1 cellular context compared by ENCODE assay signal in genomic region chr17:1597861-1598342, GRCh38.
TF ChIP-seq lines count a peak whose summit lies in the region.

No MANE protein-coding gene starts in this region.

TF ChIP-seq in HepG2, 621 proteins besides CTCF, POLR2A, EP300 and RAD21 (continued from another document and continues in another):
- TF ChIP-seq ARID4A (CRISPR knock-in tag; IDR thresholded peaks at IDR 0.05; ENCODE audit: borderline replicate concordance) (peak; percentile 61; the same call in 1 of the 2 replicates), HNF1A (IDR thresholded peaks at IDR 0.05; ENCODE audit: low read depth) (no peak), HNF1A (CRISPR knock-in tag; IDR thresholded peaks at IDR 0.05; ENCODE audit: borderline replicate concordance) (peak; percentile 34; the same call in 1 of the 2 replicates), REL (CRISPR knock-in tag; conservative IDR thresholded peaks at IDR 0.05) (no peak), ELF3 (CRISPR knock-in tag; IDR thresholded peaks at IDR 0.05) (peak; percentile 97), TARDBP (CRISPR knock-in tag; IDR thresholded peaks at IDR 0.05) (peak; percentile 81), ZNF136 (CRISPR knock-in tag; IDR thresholded peaks at IDR 0.05; ENCODE audit: low read depth) (0 out of 2 replicates have a peak, but pooled peaks have one; percentile 25), ZNF343 (CRISPR knock-in tag; IDR thresholded peaks at IDR 0.05) (no peak), ZC3H4 (CRISPR knock-in tag; IDR thresholded peaks at IDR 0.05; ENCODE audit: borderline replicate concordance) (no peak), ZNF597 (CRISPR knock-in tag; IDR thresholded peaks at IDR 0.05) (no peak), PRMT3 (CRISPR knock-in tag; IDR thresholded peaks at IDR 0.05; ENCODE audit: borderline replicate concordance, low read depth) (no peak), ZNF446 (CRISPR knock-in tag; IDR thresholded peaks at IDR 0.05) (no peak), ZNF253 (CRISPR knock-in tag; IDR thresholded peaks at IDR 0.05; ENCODE audit: borderline replicate concordance) (no peak), CSRNP2 (CRISPR knock-in tag; conservative IDR thresholded peaks at IDR 0.05; ENCODE audit: low read depth) (no peak), ZNF17 (CRISPR knock-in tag; IDR thresholded peaks at IDR 0.05) (no peak), KMT2B (CRISPR knock-in tag; IDR thresholded peaks at IDR 0.05) (0 out of 2 replicates have a peak, but pooled peaks have one; percentile 27), CREB3 (CRISPR knock-in tag; IDR thresholded peaks at IDR 0.05) (no peak), AGO2 (optimal IDR thresholded peaks at IDR 0.05; ENCODE audit: low read depth, low read length) (no peak), SRF (IDR thresholded peaks at IDR 0.05; ENCODE audit: low read depth, low read length) (no peak), MED8 (CRISPR knock-in tag; IDR thresholded peaks at IDR 0.05; ENCODE audit: insufficient replicate concordance) (no peak), ISL2 (CRISPR knock-in tag; IDR thresholded peaks at IDR 0.05) (peak; percentile 57), TCF12 (IDR thresholded peaks at IDR 0.05) (no peak), TCF12 (CRISPR knock-in tag; IDR thresholded peaks at IDR 0.05) (no peak), HNF1B (CRISPR knock-in tag; IDR thresholded peaks at IDR 0.05) (peak; percentile 70), FOSL1 (CRISPR knock-in tag; IDR thresholded peaks at IDR 0.05; ENCODE audit: borderline replicate concordance) (no peak), ZNF142 (CRISPR knock-in tag; IDR thresholded peaks at IDR 0.05) (peak; percentile 78), ATF1 (CRISPR knock-in tag; IDR thresholded peaks at IDR 0.05) (no peak), ZNF430 (CRISPR knock-in tag; IDR thresholded peaks at IDR 0.05) (peak; percentile 84; the same call in 1 of the 2 replicates), ZNF414 (CRISPR knock-in tag; IDR thresholded peaks at IDR 0.05) (no peak)
- TF ChIP-seq, protein P1, sequence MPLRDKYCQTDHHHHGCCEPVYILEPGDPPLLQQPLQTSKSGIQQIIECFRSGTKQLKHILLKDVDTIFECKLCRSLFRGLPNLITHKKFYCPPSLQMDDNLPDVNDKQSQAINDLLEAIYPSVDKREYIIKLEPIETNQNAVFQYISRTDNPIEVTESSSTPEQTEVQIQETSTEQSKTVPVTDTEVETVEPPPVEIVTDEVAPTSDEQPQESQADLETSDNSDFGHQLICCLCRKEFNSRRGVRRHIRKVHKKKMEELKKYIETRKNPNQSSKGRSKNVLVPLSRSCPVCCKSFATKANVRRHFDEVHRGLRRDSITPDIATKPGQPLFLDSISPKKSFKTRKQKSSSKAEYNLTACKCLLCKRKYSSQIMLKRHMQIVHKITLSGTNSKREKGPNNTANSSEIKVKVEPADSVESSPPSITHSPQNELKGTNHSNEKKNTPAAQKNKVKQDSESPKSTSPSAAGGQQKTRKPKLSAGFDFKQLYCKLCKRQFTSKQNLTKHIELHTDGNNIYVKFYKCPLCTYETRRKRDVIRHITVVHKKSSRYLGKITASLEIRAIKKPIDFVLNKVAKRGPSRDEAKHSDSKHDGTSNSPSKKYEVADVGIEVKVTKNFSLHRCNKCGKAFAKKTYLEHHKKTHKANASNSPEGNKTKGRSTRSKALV (CRISPR knock-in tag; IDR thresholded peaks at IDR 0.05): no peak
- TF ChIP-seq, protein P2, sequence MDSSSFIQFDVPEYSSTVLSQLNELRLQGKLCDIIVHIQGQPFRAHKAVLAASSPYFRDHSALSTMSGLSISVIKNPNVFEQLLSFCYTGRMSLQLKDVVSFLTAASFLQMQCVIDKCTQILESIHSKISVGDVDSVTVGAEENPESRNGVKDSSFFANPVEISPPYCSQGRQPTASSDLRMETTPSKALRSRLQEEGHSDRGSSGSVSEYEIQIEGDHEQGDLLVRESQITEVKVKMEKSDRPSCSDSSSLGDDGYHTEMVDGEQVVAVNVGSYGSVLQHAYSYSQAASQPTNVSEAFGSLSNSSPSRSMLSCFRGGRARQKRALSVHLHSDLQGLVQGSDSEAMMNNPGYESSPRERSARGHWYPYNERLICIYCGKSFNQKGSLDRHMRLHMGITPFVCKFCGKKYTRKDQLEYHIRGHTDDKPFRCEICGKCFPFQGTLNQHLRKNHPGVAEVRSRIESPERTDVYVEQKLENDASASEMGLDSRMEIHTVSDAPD (CRISPR knock-in tag; IDR thresholded peaks at IDR 0.05): no peak
